In the genomic region with DNA sequence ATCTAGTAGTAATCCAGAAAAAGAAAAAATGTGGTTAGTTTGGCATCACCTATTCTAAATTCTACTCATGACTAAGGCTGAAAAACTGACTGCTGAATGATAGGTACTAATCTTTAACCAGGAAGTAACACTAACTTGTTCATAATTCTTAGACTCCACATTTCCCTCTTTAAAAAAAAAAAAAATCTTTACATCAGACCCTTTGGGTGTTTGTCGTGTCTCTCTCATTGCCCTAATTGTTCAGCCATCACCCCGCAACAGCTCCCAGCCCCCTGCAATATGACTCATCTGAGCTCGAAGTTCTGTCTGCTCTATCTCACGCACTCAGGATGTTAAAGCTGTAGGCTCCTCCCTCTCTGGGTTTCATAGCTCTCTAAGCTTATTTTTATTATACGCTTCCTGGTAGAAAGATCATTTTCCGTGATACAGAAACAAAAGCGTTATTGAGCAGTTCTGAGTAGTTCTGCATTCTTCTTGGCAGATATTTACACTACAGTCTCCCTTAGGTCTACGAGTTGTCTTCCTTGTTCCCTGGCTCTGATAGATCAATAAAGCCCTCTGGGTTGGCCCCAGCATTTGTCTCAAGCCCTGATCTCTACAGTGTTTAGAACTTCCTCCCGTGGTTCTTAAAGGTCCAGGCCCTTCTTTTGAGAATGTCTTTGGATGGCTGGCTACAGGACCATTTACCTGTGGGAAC, we compare ENCODE assay signal across 8 cellular contexts.
DNase-seq lines count a peak whose midpoint lies in the region; ATAC-seq and TF ChIP-seq lines count a peak whose summit lies in the region.

No MANE protein-coding gene starts in this region.

- H3K36me3 ChIP-seq in transverse colon (no peaks in the 10 kb centered on the region), thyroid gland (no peaks in the 10 kb centered on the region)

- H3K27ac ChIP-seq in VCaP: peak overlapping the region; percentile 71
- peak overlapping the region; percentile 15 for H3K27ac ChIP-seq in caudate nucleus (ENCODE audit: low read depth, low read length)
- H3K27ac ChIP-seq in transverse colon: peak overlapping the region; percentile 76 to 83 (median 78)
- no peak overlapping the region for H3K27ac ChIP-seq in thyroid gland

- peak; percentile 38 to 47 for DNase-seq in AML-193 (lab: John Stamatoyannopoulos, UW)
- DNase-seq in caudate nucleus (lab: John Stamatoyannopoulos, UW): peak in 18 of 61 donors; percentile 1 to 76 (median 6)
- DNase-seq in omental fat pad (ENCODE audit: low spot score): no peak
- peak; percentile 62 for DNase-seq in transverse colon
- DNase-seq in thyroid gland: no peak

- H3K9me3 ChIP-seq in transverse colon (no peaks in the 10 kb centered on the region), thyroid gland (no peaks in the 10 kb centered on the region)

- H3K4me1 ChIP-seq in transverse colon (peaks cover 0 to 21% (median 19%) of the 10 kb centered on the region in 4 donors), thyroid gland (peaks cover 4 to 6% of the 10 kb centered on the region in 2 donors)

- intact Hi-C loops in transverse colon (cut with DNase I; ENCODE audit: low total_unique reads): no loop called here
- intact Hi-C loops in thyroid gland (cut with DNase I): no loop called here

- in situ Hi-C loops in transverse colon (cut with MboI; ENCODE audit: low pct_ligation_motif_present in 1 of 4, low pct_unique_long_range_greater_than_20kb in 1 of 4, low sequenced_read_pairs in 3 of 4): no loop called here

- TF ChIP-seq CTCF in VCaP (conservative IDR thresholded peaks at IDR 0.05): no peak
- TF ChIP-seq CTCF in omental fat pad (IDR thresholded peaks at IDR 0.05): no peak
- TF ChIP-seq CTCF in transverse colon (IDR thresholded peaks at IDR 0.05): no peak
- no peak for TF ChIP-seq CTCF in thyroid gland (IDR thresholded peaks at IDR 0.05)

- TF ChIP-seq POLR2A in transverse colon (IDR thresholded peaks at IDR 0.05) (peak; percentile 34), thyroid gland (IDR thresholded peaks at IDR 0.05) (no peak)

- WGBS in transverse colon (ENCODE audit: low coverage in 1 of 2), 2 donors: 2 to 5% methylated on average over 6 to 9 of the region's 9 CpGs
- 58% methylated on average over 9 of the region's 9 CpGs for WGBS in thyroid gland, 2 donors

- ATAC-seq in GM19397 (IDR thresholded peaks at IDR 0.05; ENCODE audit: unreplicated experiment): peak; percentile 91
- ATAC-seq in HG03521 (IDR thresholded peaks at IDR 0.05; ENCODE audit: unreplicated experiment): peak; percentile 95
- peak; percentile 61 for ATAC-seq in omental fat pad (ENCODE audit: low FRiP score)

- H3K4me3 ChIP-seq in transverse colon: peak overlapping the region in 3 of 4 donors; percentile 7 to 32 (median 14)
- H3K4me3 ChIP-seq in thyroid gland (replicated peaks in 1 of 3): no peak overlapping the region

- no peaks in the 10 kb centered on the region for H3K27me3 ChIP-seq in transverse colon
- H3K27me3 ChIP-seq in thyroid gland: no peaks in the 10 kb centered on the region

- TF ChIP-seq EP300 in transverse colon (IDR thresholded peaks at IDR 0.05; ENCODE audit: low read depth): no peak

Comparison
In these comparisons a context has a peak if more than half of its experiments do, and no peak if none do; other contexts are left out.
1. DNase-seq: peak in AML-193 (2 of 2) and transverse colon (single experiment); none in omental fat pad (single experiment) and thyroid gland (0 of 2).
2. H3K27ac ChIP-seq: peak in VCaP (single experiment), caudate nucleus (single experiment) and transverse colon (4 of 4); none in thyroid gland (0 of 3).
3. H3K4me3 ChIP-seq: peak in transverse colon (3 of 4); none in thyroid gland (0 of 3).
4. Peak in every context shown above with its lines, with median percentiles within 50 percentile points of each other: ATAC-seq.